ENCODE assay signal across 19 cellular contexts in the genomic region with DNA sequence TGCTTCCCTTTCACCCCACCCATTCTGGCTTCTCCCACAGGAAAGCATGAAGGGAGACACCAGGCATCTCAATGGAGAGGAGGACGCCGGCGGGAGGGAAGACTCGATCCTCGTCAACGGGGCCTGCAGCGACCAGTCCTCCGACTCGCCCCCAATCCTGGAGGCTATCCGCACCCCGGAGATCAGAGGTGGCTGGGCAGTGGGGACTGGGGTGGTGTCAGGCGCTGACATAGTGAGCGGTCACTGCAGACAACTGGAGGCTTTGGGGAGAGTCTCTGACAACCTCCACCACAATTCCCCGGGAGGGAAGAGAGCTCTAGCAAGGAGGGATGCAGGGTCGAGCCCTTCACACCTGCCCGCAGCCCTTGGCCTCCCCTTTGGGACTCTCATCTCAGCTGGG. TPM values are rescaled to one million over a fixed set of nuclear protein-coding genes. Genes with fewer than 3 reads are reported as not detected.
A peak's percentile ranks its signal among the peaks of the same experiment; 100 is the strongest.
DNase-seq lines count a peak whose midpoint lies in the region; ATAC-seq and TF ChIP-seq lines count a peak whose summit lies in the region.
"Had no signal": no experiment of that assay in that cellular context is flagged by ENCODE, and none has a peak within 500 bp of the region (broad histone marks: within the 10 kb centered on the region; RNA-seq: fewer than 3 reads in every experiment).

No MANE protein-coding gene starts in this region.

- H3K4me2 ChIP-seq in mesendoderm (ENCODE audit: low read length), result no peak overlapping the region
- H3K4me2 ChIP-seq: SK-N-SH had no signal

- H4K5ac ChIP-seq in mesendoderm (ENCODE audit: low read length), result no peak overlapping the region

- no peaks in the 10 kb centered on the region for H3K9me3 Mint-ChIP-seq in WTC11
- no peaks in the 10 kb centered on the region for H3K9me3 Mint-ChIP-seq in activated CD4-positive, alpha-beta memory T cell treated with anti-CD3 and anti-CD28 coated beads for 36 hours

- no peak overlapping the region for H3K9ac ChIP-seq in mesendoderm (ENCODE audit: low read length)
- H3K9ac ChIP-seq: SK-N-SH had no signal

- no peak overlapping the region for H3K23ac ChIP-seq in mesendoderm (ENCODE audit: low read length)

- H3K27me3 Mint-ChIP-seq in WTC11 (ENCODE audit: low read depth), result no peaks in the 10 kb centered on the region
- no peaks in the 10 kb centered on the region for H3K27me3 Mint-ChIP-seq in activated CD4-positive, alpha-beta memory T cell treated with anti-CD3 and anti-CD28 coated beads for 36 hours

- peaks cover 15% of the 10 kb centered on the region for H3K36me3 ChIP-seq in mesendoderm (ENCODE audit: control insufficient read depth, insufficient read depth, low read length)
- no peaks in the 10 kb centered on the region for H3K36me3 ChIP-seq in aorta (ENCODE audit: control insufficient read depth in 1 of 2, insufficient read depth in 2 of 2, low read length in 1 of 2)

- H3K4me3 ChIP-seq in mesendoderm (ENCODE audit: low read length), result no peak overlapping the region
- no peak overlapping the region for H3K4me3 ChIP-seq in aorta (ENCODE audit: low read length in 2 of 2)
- H3K4me3 ChIP-seq: HAP-1 had no signal

- H3K36me3 Mint-ChIP-seq in WTC11, result peaks cover 68% of the 10 kb centered on the region
- H3K36me3 Mint-ChIP-seq in activated CD4-positive, alpha-beta memory T cell treated with anti-CD3 and anti-CD28 coated beads for 36 hours, result no peaks in the 10 kb centered on the region

- H3K4me1 ChIP-seq in mesendoderm (ENCODE audit: control insufficient read depth, low read depth, low read length) (peaks cover 8% of the 10 kb centered on the region), aorta (ENCODE audit: control insufficient read depth in 1 of 2, insufficient read depth in 2 of 2, low read length in 2 of 2) (no peaks in the 10 kb centered on the region)
- H3K4me1 ChIP-seq: HAP-1 had no signal

- H3K4ac ChIP-seq in mesendoderm (ENCODE audit: low read depth, low read length), result no peak overlapping the region

- CTCF ChIA-PET in WTC11 (lab: Charles Lee), result interaction anchor here (0.6 to 6.2 kb wide), 7 partner anchors 8 to 218 kb away, joined by 4 to 138 read pairs (median 52); a partner anchor contains a TSS
- CTCF ChIA-PET in activated CD4-positive, alpha-beta memory T cell treated with anti-CD3 and anti-CD28 coated beads for 36 hours (lab: Charles Lee), result interaction anchor here (6.1 to 7.3 kb wide), 2 partner anchors 10 to 106 kb away, joined by 86 to 330 read pairs; a partner anchor contains a TSS

- H2BK5ac ChIP-seq in mesendoderm (ENCODE audit: low read length), result peak overlapping the region; percentile 12

- H3K56ac ChIP-seq in mesendoderm (ENCODE audit: low read length), result peak overlapping the region; percentile 74

- no peak overlapping the region for H3K18ac ChIP-seq in mesendoderm (ENCODE audit: low read length)

- TF ChIP-seq CTCF in WTC11 (IDR thresholded peaks at IDR 0.05), result no peak

- H3K27me3 ChIP-seq in mesendoderm (ENCODE audit: insufficient read depth, low read length, poor library complexity) (no peaks in the 10 kb centered on the region), aorta (ENCODE audit: control insufficient read depth in 1 of 2, insufficient read depth in 2 of 2, low read length in 1 of 2) (no peaks in the 10 kb centered on the region)

- peak overlapping the region; percentile 61 for H3K27ac ChIP-seq in mesendoderm (ENCODE audit: low read depth, low read length)
- H3K27ac ChIP-seq in aorta (ENCODE audit: low read depth in 1 of 2, low read length in 2 of 2), result no peak overlapping the region
- H3K27ac ChIP-seq: C4-2B had no signal

- no peak overlapping the region for H4K8ac ChIP-seq in mesendoderm (ENCODE audit: low read depth, low read length)

- H3K4me3 Mint-ChIP-seq in WTC11, result no peak overlapping the region
- no peak overlapping the region for H3K4me3 Mint-ChIP-seq in activated CD4-positive, alpha-beta memory T cell treated with anti-CD3 and anti-CD28 coated beads for 36 hours

- H3K79me2 ChIP-seq in mesendoderm (ENCODE audit: control insufficient read depth, insufficient read depth, low read length), result peaks cover 51% of the 10 kb centered on the region

- ATAC-seq in WTC11 (peak; percentile 2), aorta (ENCODE audit: low FRiP score) (peak; percentile 5)
- ATAC-seq: Panc1 had no signal

- no peak overlapping the region for H3K27ac Mint-ChIP-seq in WTC11
- H3K27ac Mint-ChIP-seq in activated CD4-positive, alpha-beta memory T cell treated with anti-CD3 and anti-CD28 coated beads for 36 hours, result no peak overlapping the region

- H3K4me1 Mint-ChIP-seq in WTC11, result peaks cover 72% of the 10 kb centered on the region
- peaks cover 6% of the 10 kb centered on the region for H3K4me1 Mint-ChIP-seq in activated CD4-positive, alpha-beta memory T cell treated with anti-CD3 and anti-CD28 coated beads for 36 hours (ENCODE audit: low read depth)

- no peak overlapping the region for H2BK15ac ChIP-seq in mesendoderm (replicated peaks; ENCODE audit: low read depth)

- DNase-seq in NCI-H345 treated with DMSO at 0.1 percent for 48 hours (lab: John Stamatoyannopoulos, UW; ENCODE audit: unreplicated experiment) (peak; percentile 3), NCI-H345 (lab: John Stamatoyannopoulos, UW) (no peak), WTC11 (ENCODE audit: low spot score) (no peak), mesendoderm (no peak), aorta (no peak), erythroblast (lab: John Stamatoyannopoulos, UW) (no peak), NCI-H69 (lab: John Stamatoyannopoulos, UW) (no peak)
- DNase-seq in activated CD4-positive, alpha-beta memory T cell treated with anti-CD3 and anti-CD28 coated beads for 36 hours, result no peak
- DNase-seq: 8988T; Karpas-422; NCI-H1694; NCI-H510A; NCI-H774; NK-92 treated with Interleukin-12 subunit alpha and Interleukin-12 subunit beta, amount 100 ng/mL, for 24 hours; SIG-M5 had no signal

- intact Hi-C loops in aorta (cut with DNase I), result no loop called here
- intact Hi-C loops in activated CD4-positive, alpha-beta memory T cell treated with anti-CD3 and anti-CD28 coated beads for 36 hours (cut with micrococcal nuclease), result no loop called here

- no peak overlapping the region for H2BK120ac ChIP-seq in mesendoderm (ENCODE audit: low read depth, low read length)

- no peaks in the 10 kb centered on the region for H3K9me3 ChIP-seq in aorta (ENCODE audit: control insufficient read depth, low read length)
- H3K9me3 ChIP-seq: HAP-1, SK-N-SH had no signal

- H3K79me1 ChIP-seq in mesendoderm (ENCODE audit: low read length), result peaks cover 28% of the 10 kb centered on the region

- POLR2A ChIA-PET in WTC11 (lab: Charles Lee), result interaction anchor here (0.9 to 1.3 kb wide), 3 partner anchors 16 to 100 kb away, joined by 3 to 5 read pairs (median 3); no protein-coding TSS in a partner anchor
- POLR2A ChIA-PET in activated CD4-positive, alpha-beta memory T cell treated with anti-CD3 and anti-CD28 coated beads for 36 hours (lab: Charles Lee), result no interaction called here

- no CpG with 5 or more reads among the region's 16 CpGs for WGBS in mesendoderm (ENCODE audit: extremely low coverage, insufficient coverage, low lambda C conversion rate)
- WGBS in aorta, 2 donors, result 94 to 96% methylated on average over 16 of the region's 16 CpGs

- H2AK5ac ChIP-seq in mesendoderm (ENCODE audit: low read length), result no peak overlapping the region

- TF ChIP-seq POLR2A in erythroblast (IDR thresholded peaks at IDR 0.05; ENCODE audit: low read length), result no peak

TF ChIP-seq in WTC11, 78 proteins besides CTCF, POLR2A, EP300 and RAD21:
- 0 out of 2 replicates have a peak, but pooled peaks have one; percentile 24 for TF ChIP-seq CREM (CRISPR knock-in tag; IDR thresholded peaks at IDR 0.05)
- TF ChIP-seq NR2C2 (CRISPR knock-in tag; IDR thresholded peaks at IDR 0.05), result no peak

RNA-seq across cellular contexts. Expression of a gene that starts 18.1 kb away (rescaled TPM):
- total RNA-seq in WTC11 (2021) (638 to 682 TPM (median 641 TPM) in 3 replicates), aorta (1 to 10 TPM in 1 of 2 donors, under 1 TPM in 1; 0.71 to 1.9 TPM)
- polyA plus RNA-seq in mesendoderm (2013, experiment 1 of 2), result 290 TPM
- polyA plus RNA-seq in mesendoderm (2013, experiment 2 of 2), result 289 TPM
- polyA plus RNA-seq in aorta, result under 1 TPM; 0.25 to 0.79 TPM
- total RNA-seq in activated CD4-positive, alpha-beta memory T cell treated with anti-CD3 and anti-CD28 coated beads for 36 hours, result 1 to 10 TPM; 1.7 to 2.0 TPM

RNA-seq across cellular contexts. Expression of a gene that starts 37.0 kb away (rescaled TPM):
- total RNA-seq in WTC11 (2021) (41.8 to 42.4 TPM (median 42.3 TPM) in 3 replicates), aorta (10 to 100 TPM; 37.5 to 39.0 TPM)
- polyA plus RNA-seq in mesendoderm (2013, experiment 1 of 2), result 70.1 TPM
- polyA plus RNA-seq in mesendoderm (2013, experiment 2 of 2), result 71.1 TPM
- 10 to 100 TPM; 63.1 to 66.9 TPM for polyA plus RNA-seq in aorta
- 10 to 100 TPM; 38.1 to 39.6 TPM for total RNA-seq in activated CD4-positive, alpha-beta memory T cell treated with anti-CD3 and anti-CD28 coated beads for 36 hours

RNA-seq across cellular contexts. Expression of a gene that starts 39.5 kb away (rescaled TPM):
- total RNA-seq in WTC11 (2021) (154 to 159 TPM (median 155 TPM) in 3 replicates), aorta (100 to 1,000 TPM in 1 of 2 donors, 10 to 100 TPM in 1; 83.1 to 132 TPM)
- polyA plus RNA-seq in mesendoderm (2013, experiment 1 of 2), result 133 TPM
- 130 TPM for polyA plus RNA-seq in mesendoderm (2013, experiment 2 of 2)
- polyA plus RNA-seq in aorta, result 10 to 100 TPM; 48.4 to 83.4 TPM
- 100 to 1,000 TPM; 131 to 133 TPM for total RNA-seq in activated CD4-positive, alpha-beta memory T cell treated with anti-CD3 and anti-CD28 coated beads for 36 hours

Comparison
In these comparisons a context has a peak if more than half of its experiments do, and no peak if none do; other contexts are left out.
1. RNA of a gene that starts 18.1 kb away (total RNA-seq): 638 to 682 TPM in WTC11; 1.7 to 2.0 TPM in activated CD4-positive, alpha-beta memory T cell treated with anti-CD3 and anti-CD28 coated beads for 36 hours and 0.71 to 1.9 TPM in aorta; every median in the first group is over 100 times any median in the second.